In genomic region chr4:94214703-94215360, GRCh38 we compare ENCODE assay signal across 18 cellular contexts. TPM values are rescaled to one million over a fixed set of nuclear protein-coding genes. Genes with fewer than 3 reads are reported as not detected.
DNase-seq lines count a peak whose midpoint lies in the region; ATAC-seq and TF ChIP-seq lines count a peak whose summit lies in the region.
"Had no signal": no experiment of that assay in that cellular context is flagged by ENCODE, and none has a peak within 500 bp of the region (broad histone marks: within the 10 kb centered on the region; RNA-seq: fewer than 3 reads in every experiment).

No MANE protein-coding gene starts in this region.

- BruUV-seq in HCT116 (replicated peaks; lab: Mats Ljungman, UMichigan): no TSS peak

- no peak for TF ChIP-seq POLR2A in HCT116 (IDR thresholded peaks at IDR 0.05; ENCODE audit: borderline replicate concordance, extremely low read depth, insufficient read depth, insufficient read length)
- no peak for TF ChIP-seq POLR2A in erythroblast (IDR thresholded peaks at IDR 0.05; ENCODE audit: low read length)

- POLR2A ChIA-PET in HCT116 (lab: Charles Lee): no interaction called here
- POLR2A ChIA-PET in naive thymus-derived CD8-positive, alpha-beta T cell (lab: Charles Lee): no interaction called here

- H3K9me3 Mint-ChIP-seq in activated naive CD4-positive, alpha-beta T cell treated with anti-CD3 and anti-CD28 coated beads, Interleukin-2, amount 50 U/mL, for 24 hours: no peaks in the 10 kb centered on the region
- H3K9me3 Mint-ChIP-seq in activated T-helper 1 cell treated with anti-CD3 and anti-CD28 coated beads, Interleukin-12 subunit alpha, Interleukin-12 subunit beta, Interleukin-2, Interleukin-4 antibody, amounts not matched to agents 30 ng/mL and 10 ng/mL and 1 ng/mL, durations not matched to agents 14 hours and 24 hours and 36 hours: no peaks in the 10 kb centered on the region
- peaks cover 3% of the 10 kb centered on the region for H3K9me3 Mint-ChIP-seq in progenitor cell of endocrine pancreas (ENCODE audit: low read depth)
- H3K9me3 Mint-ChIP-seq in naive thymus-derived CD8-positive, alpha-beta T cell: no peaks in the 10 kb centered on the region

- TF ChIP-seq RAD21 in HCT116 (IDR thresholded peaks at IDR 0.05; ENCODE audit: low read depth): no peak

- H2AFZ ChIP-seq in HCT116 (ENCODE audit: low read depth, low read length, poor library complexity, severe bottlenecking): no peak overlapping the region
- H2AFZ ChIP-seq: parathyroid adenoma had no signal

- H3K36me3 ChIP-seq in HCT116 (ENCODE audit: control insufficient read depth in 1 of 2, insufficient read depth in 2 of 2, low read length in 2 of 2): peaks cover 51 to 54% of the 10 kb centered on the region in 2 experiments

- no peaks in the 10 kb centered on the region for H3K9me3 ChIP-seq in HCT116 (ENCODE audit: control insufficient read depth in 1 of 2, insufficient read depth in 1 of 2, low read depth in 1 of 2, low read length in 2 of 2)
- H3K9me3 ChIP-seq: body of pancreas had no signal

- H3K4me2 ChIP-seq in HCT116 (ENCODE audit: low read length): no peak overlapping the region

- H3K27me3 Mint-ChIP-seq in activated naive CD4-positive, alpha-beta T cell treated with anti-CD3 and anti-CD28 coated beads, Interleukin-2, amount 50 U/mL, for 24 hours: no peaks in the 10 kb centered on the region
- no peaks in the 10 kb centered on the region for H3K27me3 Mint-ChIP-seq in activated T-helper 1 cell treated with anti-CD3 and anti-CD28 coated beads, Interleukin-12 subunit alpha, Interleukin-12 subunit beta, Interleukin-2, Interleukin-4 antibody, amounts not matched to agents 30 ng/mL and 10 ng/mL and 1 ng/mL, durations not matched to agents 14 hours and 24 hours and 36 hours (ENCODE audit: insufficient read depth)
- no peaks in the 10 kb centered on the region for H3K27me3 Mint-ChIP-seq in progenitor cell of endocrine pancreas
- no peaks in the 10 kb centered on the region for H3K27me3 Mint-ChIP-seq in naive thymus-derived CD8-positive, alpha-beta T cell

- ATAC-seq in HCT116: no peak
- no peak for ATAC-seq in naive thymus-derived CD8-positive, alpha-beta T cell
- ATAC-seq: body of pancreas had no signal

- 0 out of 2 replicates have a peak, but pooled peaks cover 6% of the 10 kb centered on the region for H4K20me1 ChIP-seq in HCT116 (ENCODE audit: insufficient read depth)

- H3K79me2 ChIP-seq in HCT116 (ENCODE audit: insufficient read depth, low read length): peaks cover 95% of the 10 kb centered on the region
- H3K79me2 ChIP-seq: parathyroid adenoma had no signal

- RAD21 ChIA-PET in HCT116 (lab: Charles Lee; ENCODE audit: low non-redundant PET in 1 of 2, low total read pairs in 2 of 2, uncharacterized antibody in 2 of 2, unreplicated experiment in 2 of 2): no interaction called here

- no peak overlapping the region for H3K4me3 Mint-ChIP-seq in activated naive CD4-positive, alpha-beta T cell treated with anti-CD3 and anti-CD28 coated beads, Interleukin-2, amount 50 U/mL, for 24 hours
- H3K4me3 Mint-ChIP-seq in activated T-helper 1 cell treated with anti-CD3 and anti-CD28 coated beads, Interleukin-12 subunit alpha, Interleukin-12 subunit beta, Interleukin-2, Interleukin-4 antibody, amounts not matched to agents 30 ng/mL and 10 ng/mL and 1 ng/mL, durations not matched to agents 14 hours and 24 hours and 36 hours: peak overlapping the region; percentile 2
- H3K4me3 Mint-ChIP-seq in progenitor cell of endocrine pancreas (ENCODE audit: low read depth): no peak overlapping the region
- peak overlapping the region in 1 of 10 donors; percentile 18 for H3K4me3 Mint-ChIP-seq in naive thymus-derived CD8-positive, alpha-beta T cell

- H3K4me3 ChIP-seq in HCT116 (replicated peaks in 1 of 2; ENCODE audit: low read depth in 1 of 2, low read length in 2 of 2): no peak overlapping the region
- H3K4me3 ChIP-seq: body of pancreas had no signal

- no peaks in the 10 kb centered on the region for H3K4me1 ChIP-seq in HCT116 (ENCODE audit: control insufficient read depth in 1 of 2, insufficient read depth in 2 of 2, low read length in 2 of 2)
- H3K4me1 ChIP-seq: parathyroid adenoma had no signal

- CTCF ChIA-PET in HCT116 (lab: Charles Lee): no interaction called here

- H3K36me3 Mint-ChIP-seq in activated naive CD4-positive, alpha-beta T cell treated with anti-CD3 and anti-CD28 coated beads, Interleukin-2, amount 50 U/mL, for 24 hours: peaks cover 52% of the 10 kb centered on the region
- H3K36me3 Mint-ChIP-seq in activated T-helper 1 cell treated with anti-CD3 and anti-CD28 coated beads, Interleukin-12 subunit alpha, Interleukin-12 subunit beta, Interleukin-2, Interleukin-4 antibody, amounts not matched to agents 30 ng/mL and 10 ng/mL and 1 ng/mL, durations not matched to agents 14 hours and 24 hours and 36 hours (ENCODE audit: low read depth): peaks cover 55% of the 10 kb centered on the region
- peaks cover 55% of the 10 kb centered on the region for H3K36me3 Mint-ChIP-seq in progenitor cell of endocrine pancreas (ENCODE audit: insufficient read depth)
- H3K36me3 Mint-ChIP-seq in naive thymus-derived CD8-positive, alpha-beta T cell: peaks cover 28 to 84% (median 56%) of the 10 kb centered on the region in 3 donors

- no peak for TF ChIP-seq CTCF in HCT116 (IDR thresholded peaks at IDR 0.05 in 2 of 3, conservative IDR thresholded peaks at IDR 0.05 in 1 of 3; ENCODE audit: borderline replicate concordance in 1 of 3, insufficient read depth in 1 of 3, low read depth in 2 of 3, low read length in 2 of 3)
- no peak for TF ChIP-seq CTCF in progenitor cell of endocrine pancreas (IDR thresholded peaks at IDR 0.05; ENCODE audit: unreplicated experiment)

- DNase-seq in activated naive CD4-positive, alpha-beta T cell treated with Interleukin-2 at 50 U/mL for 16 hours: no peak
- no peak for DNase-seq in HCT116 (ENCODE audit: low read depth, low spot score)
- no peak for DNase-seq in activated T-helper 1 cell treated with anti-CD3 and anti-CD28 coated beads, Interleukin-12 subunit alpha, Interleukin-12 subunit beta, Interleukin-2, Interleukin-4 antibody, amounts not matched to agents 30 ng/mL and 10 ng/mL and 1 ng/mL, durations not matched to agents 14 hours and 24 hours and 36 hours (ENCODE audit: low spot score)
- no peak for DNase-seq in progenitor cell of endocrine pancreas (ENCODE audit: low spot score, unreplicated experiment)
- DNase-seq in erythroblast (lab: John Stamatoyannopoulos, UW): no peak
- DNase-seq in SW 1271 (lab: John Stamatoyannopoulos, UW): no peak
- no peak for DNase-seq in naive thymus-derived CD8-positive, alpha-beta T cell
- DNase-seq: activated CD4-positive, alpha-beta T cell treated with anti-CD3 and anti-CD28 coated beads, Interleukin-2, amount 50 U/mL, for 4 hours; activated gamma-delta T cell; body of pancreas; islet precursor cell; MM.1S; NCI-H187 treated with DMSO at 0.1 percent for 48 hours; NCI-H446; NK-92 treated with Interleukin-12 subunit alpha and Interleukin-12 subunit beta, amount 100 ng/mL, for 24 hours; substantia nigra had no signal

- H3K27me3 ChIP-seq in HCT116 (ENCODE audit: insufficient read depth, low read length): no peaks in the 10 kb centered on the region
- H3K27me3 ChIP-seq: body of pancreas had no signal

- no peak overlapping the region for H3K27ac ChIP-seq in HCT116 (ENCODE audit: low read depth, low read length)
- H3K27ac ChIP-seq: body of pancreas, parathyroid adenoma had no signal

- H3K9me2 ChIP-seq in HCT116 (ENCODE audit: insufficient read depth): no peaks in the 10 kb centered on the region

- H3K9ac ChIP-seq in HCT116 (ENCODE audit: low read length): no peak overlapping the region
- H3K9ac ChIP-seq: parathyroid adenoma had no signal

- H3K4me1 Mint-ChIP-seq in activated naive CD4-positive, alpha-beta T cell treated with anti-CD3 and anti-CD28 coated beads, Interleukin-2, amount 50 U/mL, for 24 hours: peaks cover 72% of the 10 kb centered on the region
- H3K4me1 Mint-ChIP-seq in activated T-helper 1 cell treated with anti-CD3 and anti-CD28 coated beads, Interleukin-12 subunit alpha, Interleukin-12 subunit beta, Interleukin-2, Interleukin-4 antibody, amounts not matched to agents 30 ng/mL and 10 ng/mL and 1 ng/mL, durations not matched to agents 14 hours and 24 hours and 36 hours (ENCODE audit: low read depth): peaks cover 48% of the 10 kb centered on the region
- peaks cover 5% of the 10 kb centered on the region for H3K4me1 Mint-ChIP-seq in progenitor cell of endocrine pancreas (ENCODE audit: low read depth)
- peaks cover 21 to 61% (median 55%) of the 10 kb centered on the region in 4 donors for H3K4me1 Mint-ChIP-seq in naive thymus-derived CD8-positive, alpha-beta T cell

- peak overlapping the region; percentile 52 for H3K27ac Mint-ChIP-seq in activated naive CD4-positive, alpha-beta T cell treated with anti-CD3 and anti-CD28 coated beads, Interleukin-2, amount 50 U/mL, for 24 hours
- H3K27ac Mint-ChIP-seq in activated T-helper 1 cell treated with anti-CD3 and anti-CD28 coated beads, Interleukin-12 subunit alpha, Interleukin-12 subunit beta, Interleukin-2, Interleukin-4 antibody, amounts not matched to agents 30 ng/mL and 10 ng/mL and 1 ng/mL, durations not matched to agents 14 hours and 24 hours and 36 hours: peak overlapping the region; percentile 45
- H3K27ac Mint-ChIP-seq in progenitor cell of endocrine pancreas: peak overlapping the region; percentile 1
- peak overlapping the region in 4 of 10 donors; percentile 17 to 49 (median 32) for H3K27ac Mint-ChIP-seq in naive thymus-derived CD8-positive, alpha-beta T cell

- intact Hi-C loops in HCT116 (cut with micrococcal nuclease): no loop called here
- intact Hi-C loops in activated T-helper 1 cell treated with anti-CD3 and anti-CD28 coated beads, Interleukin-12 subunit alpha, Interleukin-12 subunit beta, Interleukin-2, Interleukin-4 antibody, amounts not matched to agents 30 ng/mL and 10 ng/mL and 1 ng/mL, durations not matched to agents 14 hours and 24 hours and 36 hours (cut with micrococcal nuclease): no loop called here

TF ChIP-seq in HCT116, 20 proteins besides CTCF, POLR2A, EP300 and RAD21:
- TF ChIP-seq CEBPB (IDR thresholded peaks at IDR 0.05; ENCODE audit: low read depth) (0 out of 2 replicates have a peak, but pooled peaks have one; percentile 14), ELF1 (IDR thresholded peaks at IDR 0.05; ENCODE audit: borderline replicate concordance, low read depth) (no peak)

RNA-seq across cellular contexts. Expression of gene SMARCAD1, which starts 7.2 kb away (rescaled TPM):
- total RNA-seq in HCT116 (2021; ENCODE audit: unreplicated experiment): 33.6 TPM
- polyA plus RNA-seq in HCT116 (2012): 8.2 and 11.6 TPM in 2 replicates
- 44.0 and 46.3 TPM in 2 replicates for total RNA-seq in activated T-helper 1 cell treated with anti-CD3 and anti-CD28 coated beads, Interleukin-12 subunit alpha, Interleukin-12 subunit beta, Interleukin-2, Interleukin-4 antibody, amounts not matched to agents 30 ng/mL and 10 ng/mL and 1 ng/mL, durations not matched to agents 14 hours and 24 hours and 36 hours
- total RNA-seq in progenitor cell of endocrine pancreas: 74.9 and 75.1 TPM in 2 replicates
- total RNA-seq in naive thymus-derived CD8-positive, alpha-beta T cell: 10 to 100 TPM; 30.4 to 33.0 TPM
- polyA plus RNA-seq in naive thymus-derived CD8-positive, alpha-beta T cell: 10 to 100 TPM in 2 of 3 donors, 1 to 10 TPM in 1; 9.8 to 11.4 (median 10.3) TPM
